15 cellular contexts compared by ENCODE assay signal in the genomic region with DNA sequence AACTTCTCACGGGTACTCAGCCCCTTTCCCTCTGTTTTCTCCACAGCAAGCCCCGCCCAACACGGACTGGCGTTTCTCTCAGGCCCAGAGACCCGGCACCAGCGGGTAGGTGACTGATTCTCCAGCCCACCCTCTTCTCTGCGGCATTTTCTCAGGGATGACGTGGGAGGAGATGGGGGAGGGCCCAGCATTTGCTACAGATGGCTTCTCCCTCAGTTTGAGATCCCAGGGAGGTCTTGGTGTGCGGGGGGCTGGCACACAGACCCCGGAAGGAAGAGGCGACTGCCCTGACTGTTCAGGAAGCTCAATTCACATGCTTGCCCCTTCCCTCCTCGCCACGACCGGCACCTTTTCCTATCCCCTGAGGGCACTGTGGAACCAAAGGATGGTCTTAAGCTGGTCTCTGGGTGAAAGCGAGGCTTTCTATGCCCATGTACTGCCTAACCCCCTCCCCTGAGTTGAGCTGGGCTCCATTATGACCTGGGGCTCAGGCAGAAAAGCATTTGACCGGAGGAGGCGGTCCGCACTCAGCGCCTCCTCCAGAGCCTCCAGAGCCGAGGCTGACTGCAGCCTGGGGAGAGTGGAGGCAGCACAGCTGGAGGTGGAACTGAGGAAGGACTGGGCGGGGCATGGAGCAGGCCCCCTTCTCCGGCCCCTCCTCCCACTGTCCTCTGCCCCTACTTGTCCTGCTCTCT. TPM values are rescaled to one million over a fixed set of nuclear protein-coding genes. Genes with fewer than 3 reads are reported as not detected.
DNase-seq lines count a peak whose midpoint lies in the region; ATAC-seq, FAIRE-seq and TF ChIP-seq lines count a peak whose summit lies in the region.
"Had no signal": no experiment of that assay in that cellular context is flagged by ENCODE, and none has a peak within 500 bp of the region (broad histone marks: within the 10 kb centered on the region; RNA-seq: fewer than 3 reads in every experiment).

No MANE protein-coding gene starts in this region.

- peak overlapping the region; percentile 78 for H3K27ac ChIP-seq in astrocyte (ENCODE audit: low read depth, low read length)
- peak overlapping the region; percentile 27 for H3K27ac ChIP-seq in iPS-18a (ENCODE audit: low read length)

- H3K27ac Mint-ChIP-seq in astrocyte (ENCODE audit: unreplicated experiment) = peak overlapping the region; percentile 75
- no peak overlapping the region for H3K27ac Mint-ChIP-seq in naive thymus-derived CD8-positive, alpha-beta T cell
- no peak overlapping the region for H3K27ac Mint-ChIP-seq in activated T-cell treated with anti-CD3 and anti-CD28 coated beads, Interleukin-2, amount 50 U/mL, for 72 hours
- H3K27ac Mint-ChIP-seq: activated naive CD4-positive, alpha-beta T cell treated with anti-CD3 and anti-CD28 coated beads, Interleukin-2, amount 10 ng/mL, durations not matched to agents 7 days and 5 days; T-helper 17 cell had no signal

- DNase-seq in GM10266 (ENCODE audit: extremely low spot score) = peak; percentile 22
- peak; percentile 43 for DNase-seq in astrocyte (ENCODE audit: low read depth)
- DNase-seq in retina = peak; percentile 77
- DNase-seq in naive thymus-derived CD8-positive, alpha-beta T cell = no peak
- DNase-seq in NCI-H345 (lab: John Stamatoyannopoulos, UW) = no peak
- DNase-seq in HuH-7 (ENCODE audit: low spot score) = no peak
- DNase-seq in activated T-cell treated with anti-CD3 and anti-CD28 coated beads, Interleukin-2, amount 50 U/mL, for 72 hours = no peak
- DNase-seq: activated CD4-positive, alpha-beta T cell treated with anti-CD3 and anti-CD28 coated beads, Interleukin-2, amount 50 U/mL, for 48 hours; activated naive CD4-positive, alpha-beta T cell treated with anti-CD3 and anti-CD28 coated beads, Interleukin-2, amount 10 ng/mL, durations not matched to agents 7 days and 5 days; AML-193; NCI-H1436 treated with DMSO at 0.1 percent for 48 hours; small intestine; T-helper 17 cell had no signal

- no peak for ATAC-seq in naive thymus-derived CD8-positive, alpha-beta T cell
- no peak for ATAC-seq in activated T-cell treated with anti-CD3 and anti-CD28 coated beads, Interleukin-2, amount 50 U/mL, for 72 hours (replicated peaks in 1 of 2)
- ATAC-seq: T-helper 17 cell had no signal

- peak overlapping the region; percentile 45 for H3K4me3 Mint-ChIP-seq in astrocyte (ENCODE audit: unreplicated experiment)
- peak overlapping the region in 5 of 10 donors; percentile 0 to 24 (median 9) for H3K4me3 Mint-ChIP-seq in naive thymus-derived CD8-positive, alpha-beta T cell
- H3K4me3 Mint-ChIP-seq in activated T-cell treated with anti-CD3 and anti-CD28 coated beads, Interleukin-2, amount 50 U/mL, for 72 hours = no peak overlapping the region
- H3K4me3 Mint-ChIP-seq: activated naive CD4-positive, alpha-beta T cell treated with anti-CD3 and anti-CD28 coated beads, Interleukin-2, amount 10 ng/mL, durations not matched to agents 7 days and 5 days had no signal

- FAIRE-seq in astrocyte (lab: Jason Lieb, UNC) = no peak
- FAIRE-seq: G401.6, small intestine had no signal

- no peaks in the 10 kb centered on the region for H3K27me3 ChIP-seq in astrocyte (ENCODE audit: insufficient read depth, low read length)
- H3K27me3 ChIP-seq in iPS-18a (ENCODE audit: control insufficient read depth, insufficient read depth, low read length) = no peaks in the 10 kb centered on the region

- H3K9me3 ChIP-seq in astrocyte (ENCODE audit: insufficient read depth, low read depth, low read length) = no peaks in the 10 kb centered on the region
- no peaks in the 10 kb centered on the region for H3K9me3 ChIP-seq in iPS-18a (ENCODE audit: control insufficient read depth, low read depth, low read length)

- POLR2A ChIA-PET in naive thymus-derived CD8-positive, alpha-beta T cell (lab: Charles Lee) = no interaction called here

- H3K4me3 ChIP-seq in astrocyte (ENCODE audit: insufficient read depth, low read depth, low read length) (peak overlapping the region; percentile 46), iPS-18a (ENCODE audit: low read length) (peak overlapping the region; percentile 51)

- H3K79me2 ChIP-seq in astrocyte (ENCODE audit: insufficient read depth, low read length) = peaks cover 40% of the 10 kb centered on the region

- H3K36me3 ChIP-seq in astrocyte (ENCODE audit: insufficient read depth, low read length) (peaks cover 6% of the 10 kb centered on the region), iPS-18a (ENCODE audit: control insufficient read depth, low read depth, low read length) (peaks cover under 1% of the 10 kb centered on the region)

- H3K4me1 Mint-ChIP-seq in astrocyte (ENCODE audit: low read depth, unreplicated experiment) = peaks cover 30% of the 10 kb centered on the region
- H3K4me1 Mint-ChIP-seq in naive thymus-derived CD8-positive, alpha-beta T cell = peaks cover 14 to 17% (median 15%) of the 10 kb centered on the region in 4 donors
- H3K4me1 Mint-ChIP-seq in activated T-cell treated with anti-CD3 and anti-CD28 coated beads, Interleukin-2, amount 50 U/mL, for 72 hours (ENCODE audit: low read depth) = peaks cover 14% of the 10 kb centered on the region

- peaks cover 4% of the 10 kb centered on the region for H3K9me3 Mint-ChIP-seq in astrocyte (ENCODE audit: unreplicated experiment)
- H3K9me3 Mint-ChIP-seq in naive thymus-derived CD8-positive, alpha-beta T cell = peaks cover 0 to 4% (median 0%) of the 10 kb centered on the region in 9 donors
- H3K9me3 Mint-ChIP-seq in activated T-cell treated with anti-CD3 and anti-CD28 coated beads, Interleukin-2, amount 50 U/mL, for 72 hours = no peaks in the 10 kb centered on the region
- H3K9me3 Mint-ChIP-seq: activated naive CD4-positive, alpha-beta T cell treated with anti-CD3 and anti-CD28 coated beads, Interleukin-2, amount 10 ng/mL, durations not matched to agents 7 days and 5 days had no signal

- H3K4me1 ChIP-seq in astrocyte (ENCODE audit: insufficient read depth, low read length) = peaks cover 33% of the 10 kb centered on the region
- H3K4me1 ChIP-seq in iPS-18a (ENCODE audit: control insufficient read depth, low read depth, low read length) = peaks cover 28% of the 10 kb centered on the region

- H3K27me3 Mint-ChIP-seq in astrocyte (ENCODE audit: low read depth, unreplicated experiment) = no peaks in the 10 kb centered on the region
- peaks cover 27 to 88% (median 53%) of the 10 kb centered on the region in 5 donors for H3K27me3 Mint-ChIP-seq in naive thymus-derived CD8-positive, alpha-beta T cell
- peaks cover 79% of the 10 kb centered on the region for H3K27me3 Mint-ChIP-seq in activated T-cell treated with anti-CD3 and anti-CD28 coated beads, Interleukin-2, amount 50 U/mL, for 72 hours (ENCODE audit: low read depth)

- H3K36me3 Mint-ChIP-seq in astrocyte (ENCODE audit: low read depth, unreplicated experiment) = peaks cover 18% of the 10 kb centered on the region
- peaks cover 2 to 6% (median 3%) of the 10 kb centered on the region in 3 donors for H3K36me3 Mint-ChIP-seq in naive thymus-derived CD8-positive, alpha-beta T cell
- peaks cover 0 to 3% of the 10 kb centered on the region in 2 donors for H3K36me3 Mint-ChIP-seq in activated T-cell treated with anti-CD3 and anti-CD28 coated beads, Interleukin-2, amount 50 U/mL, for 72 hours (ENCODE audit: insufficient read depth in 2 of 2)
- H3K36me3 Mint-ChIP-seq: activated naive CD4-positive, alpha-beta T cell treated with anti-CD3 and anti-CD28 coated beads, Interleukin-2, amount 10 ng/mL, durations not matched to agents 7 days and 5 days had no signal

- peaks cover 14% of the 10 kb centered on the region for H4K20me1 ChIP-seq in astrocyte (ENCODE audit: insufficient read depth, low read length)

- H3K4me2 ChIP-seq in astrocyte (ENCODE audit: low read length) = peak overlapping the region; percentile 78

- H3K9ac ChIP-seq in astrocyte (ENCODE audit: low read length) (peak overlapping the region; percentile 80), iPS-18a (ENCODE audit: low read length) (peak overlapping the region; percentile 37)

- no peak for TF ChIP-seq CTCF in GM10266 (IDR thresholded peaks at IDR 0.05; ENCODE audit: control insufficient read depth, insufficient read depth, low read depth, missing control alignments)
- TF ChIP-seq CTCF in astrocyte (IDR thresholded peaks at IDR 0.05; ENCODE audit: insufficient read depth, low read depth, low read length) = no peak

- peak overlapping the region; percentile 29 for H2AFZ ChIP-seq in astrocyte (ENCODE audit: low read depth, low read length)

RNA-seq across cellular contexts. Expression of a gene that starts 6.0 kb away (rescaled TPM):
- total RNA-seq in astrocyte = 7.7 and 10.9 TPM in 2 replicates
- total RNA-seq in naive thymus-derived CD8-positive, alpha-beta T cell = not detected
- polyA plus RNA-seq in naive thymus-derived CD8-positive, alpha-beta T cell = not detected
- not detected for total RNA-seq in activated T-cell treated with anti-CD3 and anti-CD28 coated beads, Interleukin-2, amount 50 U/mL, for 72 hours
- total RNA-seq: T-helper 17 cell had no signal

RNA-seq across cellular contexts. Expression of a gene that starts 10.1 kb away (rescaled TPM):
- total RNA-seq in astrocyte = 6.6 and 7.4 TPM in 2 replicates
- not detected for total RNA-seq in naive thymus-derived CD8-positive, alpha-beta T cell
- not detected for polyA plus RNA-seq in naive thymus-derived CD8-positive, alpha-beta T cell
- not detected for total RNA-seq in activated T-cell treated with anti-CD3 and anti-CD28 coated beads, Interleukin-2, amount 50 U/mL, for 72 hours
- total RNA-seq: T-helper 17 cell had no signal

RNA-seq across cellular contexts. Expression of a gene that starts 19.1 kb away (rescaled TPM):
- 84.7 and 100.0 TPM in 2 replicates for total RNA-seq in astrocyte
- not detected for total RNA-seq in naive thymus-derived CD8-positive, alpha-beta T cell
- polyA plus RNA-seq in naive thymus-derived CD8-positive, alpha-beta T cell = under 1 TPM in 2 of 3 donors, not detected in 1; 0.18 to 0.25 TPM
- total RNA-seq in activated T-cell treated with anti-CD3 and anti-CD28 coated beads, Interleukin-2, amount 50 U/mL, for 72 hours = not detected
- total RNA-seq: T-helper 17 cell had no signal

Comparison
In these comparisons a context has a peak if more than half of its experiments do, and no peak if none do; other contexts are left out.
1. DNase-seq: peak in GM10266 (single experiment), astrocyte (single experiment) and retina (single experiment); none in naive thymus-derived CD8-positive, alpha-beta T cell (0 of 10), NCI-H345 (single experiment), HuH-7 (single experiment) and activated T-cell treated with anti-CD3 and anti-CD28 coated beads, Interleukin-2, amount 50 U/mL, for 72 hours (0 of 2).
2. RNA of a gene that starts 19.1 kb away (total RNA-seq): 84.7 to 100.0 TPM in astrocyte; not detected in activated T-cell treated with anti-CD3 and anti-CD28 coated beads, Interleukin-2, amount 50 U/mL, for 72 hours and not detected in naive thymus-derived CD8-positive, alpha-beta T cell; every median in the first group is over 10 times any median in the second.